Comparison of ENCODE assay signal across 13 cellular contexts in genomic region chr3:157958471-157958870, GRCh38.
"Had no signal": no experiment of that assay in that cellular context is flagged by ENCODE, and none has a peak within 500 bp of the region (broad histone marks: within the 10 kb centered on the region; RNA-seq: fewer than 3 reads in every experiment).

No MANE protein-coding gene starts in this region.

- ATAC-seq: activated CD8-positive, alpha-beta T cell treated with anti-CD3 and anti-CD28 coated beads, Interleukin-2, amount 10 ng/mL, durations not matched to agents 7 days and 5 days; foreskin keratinocyte; right cardiac atrium; stimulated activated naive B cell treated with anti-CD40 and anti-IgM and Interleukin-4, amounts not matched to agents 10 μg/mL and 1 μg/mL and 100 μg/mL, for 72 hours had no signal

- H3K36me3 Mint-ChIP-seq: stimulated activated naive B cell treated with anti-CD40 and anti-IgM and Interleukin-4, amounts not matched to agents 10 μg/mL and 1 μg/mL and 100 μg/mL, for 72 hours had no signal

- H3K27ac Mint-ChIP-seq: activated CD8-positive, alpha-beta T cell treated with anti-CD3 and anti-CD28 coated beads, Interleukin-2, amount 10 ng/mL, durations not matched to agents 7 days and 5 days; activated T-helper 1 cell treated with anti-CD3 and anti-CD28 coated beads, Interleukin-12 subunit alpha, Interleukin-12 subunit beta, Interleukin-2, Interleukin-4 antibody, amounts not matched to agents 30 ng/mL and 10 ng/mL and 1 ng/mL, durations not matched to agents 14 hours and 24 hours and 36 hours; stimulated activated naive B cell treated with anti-CD40 and anti-IgM and Interleukin-4, amounts not matched to agents 10 μg/mL and 1 μg/mL and 100 μg/mL, for 72 hours had no signal

- H3K4me1 Mint-ChIP-seq: stimulated activated naive B cell treated with anti-CD40 and anti-IgM and Interleukin-4, amounts not matched to agents 10 μg/mL and 1 μg/mL and 100 μg/mL, for 72 hours had no signal

- H3K4me3 Mint-ChIP-seq: activated CD8-positive, alpha-beta T cell treated with anti-CD3 and anti-CD28 coated beads, Interleukin-2, amount 10 ng/mL, durations not matched to agents 7 days and 5 days; activated T-helper 1 cell treated with anti-CD3 and anti-CD28 coated beads, Interleukin-12 subunit alpha, Interleukin-12 subunit beta, Interleukin-2, Interleukin-4 antibody, amounts not matched to agents 30 ng/mL and 10 ng/mL and 1 ng/mL, durations not matched to agents 14 hours and 24 hours and 36 hours; stimulated activated naive B cell treated with anti-CD40 and anti-IgM and Interleukin-4, amounts not matched to agents 10 μg/mL and 1 μg/mL and 100 μg/mL, for 72 hours had no signal

- DNase-seq: activated CD4-positive, alpha-beta T cell treated with anti-CD3 and anti-CD28 coated beads for 48 hours; activated CD8-positive, alpha-beta T cell treated with anti-CD3 and anti-CD28 coated beads, Interleukin-2, amount 10 ng/mL, durations not matched to agents 7 days and 5 days; activated naive CD4-positive, alpha-beta T cell; aorta; dorsolateral prefrontal cortex; esophagus squamous epithelium; foreskin keratinocyte; kidney; right cardiac atrium; stimulated activated naive B cell treated with anti-CD40 and anti-IgM and Interleukin-4, amounts not matched to agents 10 μg/mL and 1 μg/mL and 100 μg/mL, for 72 hours; T1000; trophoblast cell had no signal

- H3K9me3 Mint-ChIP-seq: activated T-helper 1 cell treated with anti-CD3 and anti-CD28 coated beads, Interleukin-12 subunit alpha, Interleukin-12 subunit beta, Interleukin-2, Interleukin-4 antibody, amounts not matched to agents 30 ng/mL and 10 ng/mL and 1 ng/mL, durations not matched to agents 14 hours and 24 hours and 36 hours had no signal
